In genomic region chr2:23360571-23361125, GRCh38 we compare ENCODE assay signal across 23 cellular contexts. TPM values are rescaled to one million over a fixed set of nuclear protein-coding genes. Genes with fewer than 3 reads are reported as not detected.
A peak's percentile ranks its signal among the peaks of the same experiment; 100 is the strongest.
DNase-seq lines count a peak whose midpoint lies in the region; ATAC-seq and TF ChIP-seq lines count a peak whose summit lies in the region.
"Had no signal": no experiment of that assay in that cellular context is flagged by ENCODE, and none has a peak within 500 bp of the region (broad histone marks: within the 10 kb centered on the region; RNA-seq: fewer than 3 reads in every experiment).

No MANE protein-coding gene starts in this region.

- in situ Hi-C loops in HAP-1 (cut with MboI; ENCODE audit: low sequenced_read_pairs), result no loop called here

- ATAC-seq in lower lobe of right lung, result peak in 1 of 2 donors; percentile 37
- ATAC-seq in HG03175 (IDR thresholded peaks at IDR 0.05; ENCODE audit: unreplicated experiment), result no peak
- ATAC-seq in sciatic nerve, result no peak
- ATAC-seq: activated T-helper 17 cell treated with anti-CD3 and anti-CD28 coated beads, Interleukin-2, amount 50 U/mL, for 72 hours; psoas muscle had no signal

- H3K4me3 ChIP-seq in NB4 (ENCODE audit: low read depth, low read length) (no peak overlapping the region), fibroblast of villous mesenchyme (ENCODE audit: low read depth, low read length) (no peak overlapping the region), lower lobe of right lung (no peak overlapping the region), HAP-1 (no peak overlapping the region)
- H3K4me3 ChIP-seq: psoas muscle, spleen, suprapubic skin had no signal

- H3K27ac ChIP-seq in lower lobe of right lung, result no peak overlapping the region
- H3K27ac ChIP-seq: psoas muscle, spleen, suprapubic skin had no signal

- H3K4me1 ChIP-seq in lower lobe of right lung (no peaks in the 10 kb centered on the region), HAP-1 (no peaks in the 10 kb centered on the region)
- H3K4me1 ChIP-seq: psoas muscle, spleen, suprapubic skin had no signal

- H3K27me3 ChIP-seq in lower lobe of right lung (ENCODE audit: low read depth) (peaks cover 7% of the 10 kb centered on the region), HAP-1 (ENCODE audit: low read depth) (no peaks in the 10 kb centered on the region)

- intact Hi-C loops in lower lobe of right lung (cut with DNase I) (no loop called here), sciatic nerve (cut with DNase I) (no loop called here)

- H3K9me3 ChIP-seq in lower lobe of right lung (no peaks in the 10 kb centered on the region), HAP-1 (no peaks in the 10 kb centered on the region)
- H3K9me3 ChIP-seq: psoas muscle, spleen, suprapubic skin had no signal

- DNase-seq in Daoy (ENCODE audit: low read depth) (peak; percentile 52), NB4 (ENCODE audit: low read depth) (peak; percentile 44), fibroblast of villous mesenchyme (ENCODE audit: low read depth) (peak; percentile 52), lower lobe of right lung (peak; percentile 58), HAP-1 (ENCODE audit: low spot score in 2 of 2) (no peak), sciatic nerve (ENCODE audit: low spot score) (no peak)
- DNase-seq in stimulated activated naive CD4-positive, alpha-beta T cell (lab: John Stamatoyannopoulos, UW), result no peak
- DNase-seq: activated naive CD8-positive, alpha-beta T cell treated with anti-CD3 and anti-CD28 coated beads, Interleukin-2, amount 10 ng/mL, durations not matched to agents 7 days and 5 days; CD4-positive, CD25-positive, alpha-beta regulatory T cell; hippocampal formation; Kasumi-1; kidney glomerular epithelial cell; midbrain; NCI-H1092; NCI-H2081; NCI-H524; psoas muscle; SHP77; spleen; T-helper 2 cell had no signal

- TF ChIP-seq CTCF in NB4 (IDR thresholded peaks at IDR 0.05; ENCODE audit: low read depth, low read length) (no peak), fibroblast of villous mesenchyme (IDR thresholded peaks at IDR 0.05; ENCODE audit: insufficient read depth, low read depth, low read length) (no peak), lower lobe of right lung (IDR thresholded peaks at IDR 0.05) (no peak)

- TF ChIP-seq POLR2A in NB4 (IDR thresholded peaks at IDR 0.05; ENCODE audit: extremely low read depth, insufficient read length), result no peak

- H3K36me3 ChIP-seq in lower lobe of right lung (no peaks in the 10 kb centered on the region), HAP-1 (replicated peaks) (no peaks in the 10 kb centered on the region)
- H3K36me3 ChIP-seq: spleen, suprapubic skin had no signal

RNA-seq across cellular contexts. Expression of gene KLHL29, which starts 24.3 kb away (rescaled TPM):
- 4.6 and 5.6 TPM in 2 replicates for total RNA-seq in Daoy (2014; rRNA removed; shearing (Covaris generic))
- 10.6 and 14.7 TPM in 2 replicates for total RNA-seq in fibroblast of villous mesenchyme
- 12.9 TPM for total RNA-seq in lower lobe of right lung
- 31.7 TPM for total RNA-seq in sciatic nerve

Comparison
In these comparisons a context has a peak if more than half of its experiments do, and no peak if none do; other contexts are left out.
1. DNase-seq: peak in Daoy (single experiment), NB4 (single experiment), fibroblast of villous mesenchyme (single experiment) and lower lobe of right lung (single experiment); none in HAP-1 (0 of 2), stimulated activated naive CD4-positive, alpha-beta T cell (0 of 6) and sciatic nerve (single experiment).